ENCODE assay signal across 8 cellular contexts in genomic region chr1:205775015-205775716, GRCh38. TPM values are rescaled to one million over a fixed set of nuclear protein-coding genes. Genes with fewer than 3 reads are reported as not detected.
A peak's percentile ranks its signal among the peaks of the same experiment; 100 is the strongest.
DNase-seq lines count a peak whose midpoint lies in the region; ATAC-seq and TF ChIP-seq lines count a peak whose summit lies in the region.

TSS of gene RAB29 (minus strand) at chr1:205775482. CDS start at chr1:205774956, 526 bp downstream.

- no peaks in the 10 kb centered on the region for H3K9me3 ChIP-seq in heart left ventricle

- H3K4me3 Mint-ChIP-seq in T-cell (peak within 1 kb of the TSS; percentile 84 to 92 (median 85)), type B pancreatic cell (peak within 1 kb of the TSS; percentile 97)
- H3K4me3 Mint-ChIP-seq in activated naive CD8-positive, alpha-beta T cell treated with anti-CD3 and anti-CD28 coated beads, Interleukin-2, amount 50 U/mL, for 24 hours: peak within 1 kb of the TSS; percentile 90

- peak within 1 kb of the TSS in 11 of 12 donors; percentile 35 to 89 (median 67) for H3K27ac ChIP-seq in heart left ventricle

- TF ChIP-seq POLR2A in heart left ventricle (IDR thresholded peaks at IDR 0.05): peak in 1 of 2 donors; percentile 65

- H3K36me3 Mint-ChIP-seq in T-cell (peaks cover 6% of the 10 kb centered on the region), type B pancreatic cell (no peaks in the 10 kb centered on the region)
- peaks cover 10% of the 10 kb centered on the region for H3K36me3 Mint-ChIP-seq in activated naive CD8-positive, alpha-beta T cell treated with anti-CD3 and anti-CD28 coated beads, Interleukin-2, amount 50 U/mL, for 24 hours (ENCODE audit: low read depth)

- TF ChIP-seq CTCF in GM12864 (IDR thresholded peaks at IDR 0.05; ENCODE audit: low read depth, low read length, missing control alignments) (no peak), heart left ventricle (IDR thresholded peaks at IDR 0.05) (no peak), type B pancreatic cell (conservative IDR thresholded peaks at IDR 0.05) (no peak)

- H3K27me3 Mint-ChIP-seq in T-cell: no peaks in the 10 kb centered on the region
- no peaks in the 10 kb centered on the region for H3K27me3 Mint-ChIP-seq in activated naive CD8-positive, alpha-beta T cell treated with anti-CD3 and anti-CD28 coated beads, Interleukin-2, amount 50 U/mL, for 24 hours
- peaks cover 40% of the 10 kb centered on the region for H3K27me3 Mint-ChIP-seq in type B pancreatic cell

- H3K4me1 ChIP-seq in heart left ventricle: peaks cover 0 to 36% (median 14%) of the 10 kb centered on the region in 12 donors

- DNase-seq in GM12864 (ENCODE audit: low read depth): peak; percentile 72
- DNase-seq in NCI-H128 (lab: John Stamatoyannopoulos, UW; ENCODE audit: unreplicated experiment): peak; percentile 65
- DNase-seq in T-cell: peak; percentile 61 to 92 (median 85)
- DNase-seq in activated naive CD8-positive, alpha-beta T cell treated with anti-CD3 and anti-CD28 coated beads, Interleukin-2, amount 50 U/mL, for 24 hours: peak; percentile 84
- DNase-seq in heart left ventricle: peak; percentile 84 to 89 (median 87)
- peak; percentile 74 to 98 (median 85) for DNase-seq in posterior cingulate gyrus
- peak; percentile 80 for DNase-seq in type B pancreatic cell (ENCODE audit: extremely low spot score, unreplicated experiment)

- ATAC-seq in HG02678 (IDR thresholded peaks at IDR 0.05; ENCODE audit: unreplicated experiment): peak; percentile 76
- peak; percentile 91 to 94 (median 92) for ATAC-seq in T-cell (replicated peaks in 1 of 4)
- ATAC-seq in activated naive CD8-positive, alpha-beta T cell treated with anti-CD3 and anti-CD28 coated beads, Interleukin-2, amount 50 U/mL, for 24 hours: peak; percentile 81
- ATAC-seq in heart left ventricle: peak; percentile 93 to 97 (median 96)

- peak within 1 kb of the TSS; percentile 70 for H3K4me3 ChIP-seq in GM12864 (ENCODE audit: low read depth, low read length)
- peak within 1 kb of the TSS; percentile 61 to 84 (median 77) for H3K4me3 ChIP-seq in heart left ventricle

- peak within 1 kb of the TSS; percentile 95 to 97 for H3K27ac Mint-ChIP-seq in T-cell
- H3K27ac Mint-ChIP-seq in activated naive CD8-positive, alpha-beta T cell treated with anti-CD3 and anti-CD28 coated beads, Interleukin-2, amount 50 U/mL, for 24 hours: peak within 1 kb of the TSS; percentile 97
- H3K27ac Mint-ChIP-seq in type B pancreatic cell: peak within 1 kb of the TSS; percentile 91

- H3K9me3 Mint-ChIP-seq in T-cell (no peaks in the 10 kb centered on the region), type B pancreatic cell (no peaks in the 10 kb centered on the region)
- H3K9me3 Mint-ChIP-seq in activated naive CD8-positive, alpha-beta T cell treated with anti-CD3 and anti-CD28 coated beads, Interleukin-2, amount 50 U/mL, for 24 hours: no peaks in the 10 kb centered on the region

- 0 to 2% (median 1%) methylated on average over 19 to 40 of the region's 40 CpGs for WGBS in heart left ventricle, 4 donors

- H3K4me1 Mint-ChIP-seq in T-cell (peaks cover 47 to 66% (median 64%) of the 10 kb centered on the region in 3 donors), type B pancreatic cell (ENCODE audit: unreplicated experiment) (peaks cover 14% of the 10 kb centered on the region)
- peaks cover 55% of the 10 kb centered on the region for H3K4me1 Mint-ChIP-seq in activated naive CD8-positive, alpha-beta T cell treated with anti-CD3 and anti-CD28 coated beads, Interleukin-2, amount 50 U/mL, for 24 hours

- CTCF ChIA-PET in T-cell (lab: Charles Lee): interaction anchor here in 1 of 2 donors (0.7 to 1.1 kb wide), 2 partner anchors 64 to 117 kb away, joined by 3 read pairs; no protein-coding TSS in a partner anchor

- H3K36me3 ChIP-seq in heart left ventricle: peaks cover 0 to 17% (median 4%) of the 10 kb centered on the region in 9 donors

- intact Hi-C loops in heart left ventricle (cut with DNase I) (loop anchor here in 3 of 10 donors (1.0 to 2.0 kb wide), 3 partner anchors 24 to 38 kb away; partner anchors contain the start of genes NUCKS1 (in 2 of the 3) and SLC41A1 (in 1 of the 3)), posterior cingulate gyrus (cut with DNase I) (no loop called here)

- H3K27me3 ChIP-seq in heart left ventricle: no peaks in the 10 kb centered on the region

- POLR2A ChIA-PET in T-cell (lab: Charles Lee): interaction anchor here (0.6 to 0.8 kb wide), 4 partner anchors 36 to 294 kb away, joined by 3 to 4 read pairs (median 4); no protein-coding TSS in a partner anchor

RNA-seq across cellular contexts. Expression of gene RAB29, which starts in this region (rescaled TPM):
- total RNA-seq in T-cell (10 to 100 TPM; 32.5 to 64.6 (median 46.8) TPM), heart left ventricle (10 to 100 TPM; 13.8 to 26.0 (median 16.6) TPM), type B pancreatic cell (ENCODE audit: low replicate concordance) (13.6 and 22.5 TPM in 2 replicates)
- 10 to 100 TPM in 1 of 2 donors, 1 to 10 TPM in 1; 6.5 to 13.1 TPM for polyA plus RNA-seq in heart left ventricle

Comparison
In these comparisons a context has a peak if more than half of its experiments do, and no peak if none do; other contexts are left out.
1. Peak in every context shown above with its lines: DNase-seq, ATAC-seq, H3K4me3 ChIP-seq and H3K27ac ChIP-seq.